19 cellular contexts compared by ENCODE assay signal in genomic region chr5:56947052-56947451, GRCh38. TPM values are rescaled to one million over a fixed set of nuclear protein-coding genes. Genes with fewer than 3 reads are reported as not detected.
A peak's percentile ranks its signal among the peaks of the same experiment; 100 is the strongest.
DNase-seq lines count a peak whose midpoint lies in the region; ATAC-seq, FAIRE-seq and TF ChIP-seq lines count a peak whose summit lies in the region.
"Had no signal": no experiment of that assay in that cellular context is flagged by ENCODE, and none has a peak within 500 bp of the region (broad histone marks: within the 10 kb centered on the region; RNA-seq: fewer than 3 reads in every experiment).

No MANE protein-coding gene starts in this region.

- H3K4me1 ChIP-seq in Loucy (ENCODE audit: insufficient read depth, low read length, poor library complexity, severe bottlenecking): peaks cover 22% of the 10 kb centered on the region
- peaks cover 10% of the 10 kb centered on the region for H3K4me1 ChIP-seq in hepatocyte (ENCODE audit: insufficient read depth)
- H3K4me1 ChIP-seq in small intestine (ENCODE audit: control insufficient read depth in 2 of 2, insufficient read depth in 1 of 2, low read depth in 1 of 2, low read length in 1 of 2): no peaks in the 10 kb centered on the region

- no peaks in the 10 kb centered on the region for H3K27me3 ChIP-seq in Loucy (ENCODE audit: insufficient read depth, low read length, poor library complexity, severe bottlenecking)
- H3K27me3 ChIP-seq in hepatocyte: no peaks in the 10 kb centered on the region
- H3K27me3 ChIP-seq in small intestine (ENCODE audit: control insufficient read depth in 2 of 2, insufficient read depth in 2 of 2, low read length in 2 of 2): no peaks in the 10 kb centered on the region
- H3K27me3 ChIP-seq: BLaER1 treated with 17β-estradiol and CSF1 and Interleukin-3, amounts not matched to agents 10 nM and 100 nM had no signal

- no peak overlapping the region for H2AFZ ChIP-seq in Loucy (ENCODE audit: low read length)
- H2AFZ ChIP-seq in hepatocyte: no peak overlapping the region
- H2AFZ ChIP-seq: GM23338 had no signal

- H3K27ac ChIP-seq in hepatocyte (no peak overlapping the region), small intestine (ENCODE audit: low read depth in 1 of 2, low read length in 1 of 2) (no peak overlapping the region)
- H3K27ac ChIP-seq: 22Rv1; BLaER1 treated with 17β-estradiol and CSF1 and Interleukin-3, amounts not matched to agents 10 nM and 100 nM; HL-60 had no signal

- peaks cover 27% of the 10 kb centered on the region for H3K36me3 Mint-ChIP-seq in activated CD8-positive, alpha-beta memory T cell treated with anti-CD3 and anti-CD28 coated beads, Interleukin-2, amount 10 ng/mL, durations not matched to agents 7 days and 5 days

- peaks cover 25% of the 10 kb centered on the region for H3K36me3 ChIP-seq in Loucy (ENCODE audit: insufficient read depth, low read length)
- no peaks in the 10 kb centered on the region for H3K36me3 ChIP-seq in hepatocyte (replicated peaks; ENCODE audit: insufficient read depth, low read depth)
- H3K36me3 ChIP-seq in small intestine (ENCODE audit: control insufficient read depth in 2 of 2, insufficient read depth in 2 of 2, low read length in 2 of 2): peaks cover 8 to 14% of the 10 kb centered on the region in 2 donors

- peak overlapping the region; percentile 54 for H3K4me2 ChIP-seq in Loucy (ENCODE audit: low read depth, low read length, poor library complexity, severe bottlenecking)
- peak overlapping the region; percentile 9 for H3K4me2 ChIP-seq in hepatocyte
- H3K4me2 ChIP-seq: GM23338 had no signal

- no peaks in the 10 kb centered on the region for H3K9me2 ChIP-seq in Loucy (replicated peaks; ENCODE audit: low read depth, low read length)
- H3K9me2 ChIP-seq in hepatocyte (replicated peaks; ENCODE audit: insufficient read depth): no peaks in the 10 kb centered on the region

- H3F3A ChIP-seq in Loucy (ENCODE audit: low read depth): no peaks in the 10 kb centered on the region

- no peaks in the 10 kb centered on the region for H3K9me3 Mint-ChIP-seq in activated CD8-positive, alpha-beta memory T cell treated with anti-CD3 and anti-CD28 coated beads, Interleukin-2, amount 10 ng/mL, durations not matched to agents 7 days and 5 days (ENCODE audit: low read depth)
- H3K9me3 Mint-ChIP-seq: CD8-positive, alpha-beta T cell; GM23338 had no signal

- H4K20me1 ChIP-seq in Loucy (ENCODE audit: insufficient read depth, low read length, poor library complexity, severe bottlenecking) (peaks cover 30% of the 10 kb centered on the region), hepatocyte (ENCODE audit: insufficient read depth, poor library complexity, severe bottlenecking) (peaks cover 39% of the 10 kb centered on the region)

- CTCF ChIA-PET in activated CD8-positive, alpha-beta memory T cell treated with anti-CD3 and anti-CD28 coated beads, Interleukin-2, amount 10 ng/mL, durations not matched to agents 7 days and 5 days (lab: Charles Lee): no interaction called here

- H3K9ac ChIP-seq in Loucy (ENCODE audit: low read depth, low read length, poor library complexity, severe bottlenecking): no peak overlapping the region
- H3K9ac ChIP-seq: BLaER1 treated with 17β-estradiol and CSF1 and Interleukin-3, amounts not matched to agents 10 nM and 100 nM had no signal

- peaks cover 13% of the 10 kb centered on the region for H3K4me1 Mint-ChIP-seq in activated CD8-positive, alpha-beta memory T cell treated with anti-CD3 and anti-CD28 coated beads, Interleukin-2, amount 10 ng/mL, durations not matched to agents 7 days and 5 days

- peak; percentile 36 for FAIRE-seq in small intestine (lab: Jason Lieb, UNC)
- FAIRE-seq: H54 had no signal

- no peak for DNase-seq in activated CD8-positive, alpha-beta memory T cell treated with anti-CD3 and anti-CD28 coated beads, Interleukin-2, amount 10 ng/mL, durations not matched to agents 7 days and 5 days
- no peak for DNase-seq in activated CD8-positive, alpha-beta memory T cell treated with anti-CD3 and anti-CD28 coated beads, Interleukin-2, amount 50 U/mL, for 48 hours
- DNase-seq in hepatocyte (ENCODE audit: low spot score): no peak
- no peak for DNase-seq in small intestine
- DNase-seq: Calu3; CD8-positive, alpha-beta T cell; DMS79 treated with DMSO at 0.1 percent for 48 hours; GF-D8; HCEC 1CT; IMR-90 had no signal

- H3K4me3 ChIP-seq in Loucy (ENCODE audit: low read length, poor library complexity, severe bottlenecking): peak overlapping the region; percentile 13
- no peak overlapping the region for H3K4me3 ChIP-seq in hepatocyte
- H3K4me3 ChIP-seq in small intestine (ENCODE audit: low read depth in 1 of 2, low read length in 2 of 2): no peak overlapping the region
- H3K4me3 ChIP-seq: BLaER1 treated with 17β-estradiol and CSF1 and Interleukin-3, amounts not matched to agents 10 nM and 100 nM; GM23338 had no signal

- no peaks in the 10 kb centered on the region for H3K9me3 ChIP-seq in Loucy (ENCODE audit: insufficient read depth, low read depth, low read length)
- H3K9me3 ChIP-seq in hepatocyte (ENCODE audit: low read depth): no peaks in the 10 kb centered on the region
- no peaks in the 10 kb centered on the region for H3K9me3 ChIP-seq in small intestine (ENCODE audit: control insufficient read depth, low read depth)
- H3K9me3 ChIP-seq: BLaER1 treated with 17β-estradiol and CSF1 and Interleukin-3, amounts not matched to agents 10 nM and 100 nM had no signal

- ATAC-seq in activated CD8-positive, alpha-beta memory T cell treated with anti-CD3 and anti-CD28 coated beads, Interleukin-2, amount 10 ng/mL, durations not matched to agents 7 days and 5 days: no peak
- ATAC-seq in GM19397 (IDR thresholded peaks at IDR 0.05; ENCODE audit: unreplicated experiment): no peak
- ATAC-seq in esophagus mucosa: no peak
- ATAC-seq: CD8-positive, alpha-beta T cell; GM23338 had no signal

- no peak for TF ChIP-seq CTCF in Loucy (conservative IDR thresholded peaks at IDR 0.05; ENCODE audit: low read length)
- TF ChIP-seq CTCF in hepatocyte (IDR thresholded peaks at IDR 0.05; ENCODE audit: poor library complexity): no peak

- H3K27ac Mint-ChIP-seq in activated CD8-positive, alpha-beta memory T cell treated with anti-CD3 and anti-CD28 coated beads, Interleukin-2, amount 10 ng/mL, durations not matched to agents 7 days and 5 days: peak overlapping the region; percentile 56
- H3K27ac Mint-ChIP-seq: B cell; CD8-positive, alpha-beta T cell; GM23338 had no signal

- H3K79me2 ChIP-seq in Loucy (ENCODE audit: insufficient read depth, low read length) (peaks cover 48% of the 10 kb centered on the region), hepatocyte (peaks cover 60% of the 10 kb centered on the region)

- H3K4me3 Mint-ChIP-seq in activated CD8-positive, alpha-beta memory T cell treated with anti-CD3 and anti-CD28 coated beads, Interleukin-2, amount 10 ng/mL, durations not matched to agents 7 days and 5 days: no peak overlapping the region
- H3K4me3 Mint-ChIP-seq: B cell; CD8-positive, alpha-beta T cell; GM23338 had no signal

- no peaks in the 10 kb centered on the region for H3K27me3 Mint-ChIP-seq in activated CD8-positive, alpha-beta memory T cell treated with anti-CD3 and anti-CD28 coated beads, Interleukin-2, amount 10 ng/mL, durations not matched to agents 7 days and 5 days
- H3K27me3 Mint-ChIP-seq: B cell had no signal

RNA-seq across cellular contexts. Expression of gene MIER3, which starts 4.9 kb away (rescaled TPM):
- 10 to 100 TPM; 23.9 to 24.8 TPM for total RNA-seq in activated CD8-positive, alpha-beta memory T cell treated with anti-CD3 and anti-CD28 coated beads, Interleukin-2, amount 10 ng/mL, durations not matched to agents 7 days and 5 days
- 33.3 and 41.9 TPM in 2 replicates for total RNA-seq in hepatocyte
- 7.1 and 8.5 TPM in 2 replicates for polyA plus RNA-seq in hepatocyte
- 10 to 100 TPM in 2 of 3 donors, 1 to 10 TPM in 1; 7.1 to 35.4 (median 26.2) TPM for polyA plus RNA-seq in small intestine
- total RNA-seq in esophagus mucosa: 10.2 TPM

RNA-seq across cellular contexts. Expression of gene SETD9, which starts 37.7 kb away (rescaled TPM):
- 1 to 10 TPM; 7.4 to 8.2 TPM for total RNA-seq in activated CD8-positive, alpha-beta memory T cell treated with anti-CD3 and anti-CD28 coated beads, Interleukin-2, amount 10 ng/mL, durations not matched to agents 7 days and 5 days
- total RNA-seq in hepatocyte (21.8 and 24.7 TPM in 2 replicates), esophagus mucosa (7.8 TPM)
- polyA plus RNA-seq in hepatocyte (17.1 and 22.6 TPM in 2 replicates), small intestine (10 to 100 TPM; 10.1 to 29.2 (median 18.6) TPM)
